ENCODE assay signal across 1 cellular context in the genomic region with DNA sequence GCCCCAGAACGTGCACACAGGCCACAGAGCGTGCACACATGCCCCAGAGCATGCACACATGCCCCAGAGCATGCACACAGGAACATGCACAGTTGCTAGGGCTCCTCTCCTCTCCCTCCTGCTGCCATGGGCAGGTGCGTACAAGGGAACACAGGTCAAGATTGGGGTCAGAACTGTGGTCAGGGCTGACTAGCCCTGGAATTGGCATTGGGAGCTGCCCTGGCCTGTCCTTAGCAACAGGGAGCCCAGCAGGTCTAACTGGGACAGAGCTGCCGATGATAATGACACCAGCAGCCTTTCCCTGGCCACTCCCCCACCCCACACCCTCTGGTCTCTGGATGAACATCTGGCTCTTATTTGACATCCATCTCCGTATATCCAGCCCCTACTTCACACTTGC.
TF ChIP-seq lines count a peak whose summit lies in the region.

No MANE protein-coding gene starts in this region.

TF ChIP-seq in H1, 55 proteins besides CTCF, POLR2A, EP300 and RAD21:
- 0 out of 2 replicates have a peak, but pooled peaks have one; percentile 15 for TF ChIP-seq POLR2AphosphoS5 (IDR thresholded peaks at IDR 0.05; ENCODE audit: low read depth, low read length)
- no peak for TF ChIP-seq JUN (IDR thresholded peaks at IDR 0.05; ENCODE audit: low read depth, low read length)
- TF ChIP-seq BCL11A (IDR thresholded peaks at IDR 0.05; ENCODE audit: low read depth in 2 of 2, low read length in 2 of 2) = no peak
- TF ChIP-seq NRF1 (IDR thresholded peaks at IDR 0.05; ENCODE audit: low read depth, low read length) = no peak
TF ChIP-seq in H1: peak in this region for 1.
